13 cellular contexts compared by ENCODE assay signal in genomic region chr20:62823688-62824475, GRCh38. TPM values are rescaled to one million over a fixed set of nuclear protein-coding genes. Genes with fewer than 3 reads are reported as not detected.
DNase-seq lines count a peak whose midpoint lies in the region; ATAC-seq and TF ChIP-seq lines count a peak whose summit lies in the region.
"Had no signal": no experiment of that assay in that cellular context is flagged by ENCODE, and none has a peak within 500 bp of the region (broad histone marks: within the 10 kb centered on the region; RNA-seq: fewer than 3 reads in every experiment).

No MANE protein-coding gene starts in this region.

- intact Hi-C loops in colonic mucosa (cut with DNase I) = no loop called here

- peak overlapping the region; percentile 64 to 73 for H3K9ac ChIP-seq in colonic mucosa (ENCODE audit: low read depth in 2 of 2, low read length in 2 of 2)

- no peaks in the 10 kb centered on the region for H3K9me3 Mint-ChIP-seq in activated naive CD8-positive, alpha-beta T cell treated with anti-CD3 and anti-CD28 coated beads, Interleukin-2, amount 10 ng/mL, durations not matched to agents 7 days and 5 days
- no peaks in the 10 kb centered on the region for H3K9me3 Mint-ChIP-seq in activated naive CD8-positive, alpha-beta T cell treated with anti-CD3 and anti-CD28 coated beads for 36 hours
- H3K9me3 Mint-ChIP-seq: activated T-helper 2 cell treated with anti-CD3 and anti-CD28 coated beads, Interferon-gamma antibody, Interleukin-2, Interleukin-4, amounts not matched to agents 10 μg/mL and 5 μg/mL and 100 μg/mL, durations not matched to agents 14 hours and 24 hours and 36 hours; CD8-positive, alpha-beta memory T cell; central memory CD8-positive, alpha-beta T cell; effector memory CD8-positive, alpha-beta T cell had no signal

- H3K4me3 ChIP-seq in colonic mucosa (no peak overlapping the region), tibial nerve (no peak overlapping the region)

- peak; percentile 31 for DNase-seq in activated naive CD8-positive, alpha-beta T cell treated with anti-CD3 and anti-CD28 coated beads, Interleukin-2, amount 10 ng/mL, durations not matched to agents 7 days and 5 days
- no peak for DNase-seq in activated naive CD8-positive, alpha-beta T cell treated with anti-CD3 and anti-CD28 coated beads for 36 hours
- peak; percentile 60 for DNase-seq in NCI-H345 (lab: John Stamatoyannopoulos, UW)
- no peak for DNase-seq in colonic mucosa
- no peak for DNase-seq in tibial nerve (ENCODE audit: low spot score in 2 of 2)
- DNase-seq in HuH-7.5 (ENCODE audit: low spot score) = no peak
- DNase-seq in NCI-H510A treated with DMSO at 0.1 percent for 48 hours (lab: John Stamatoyannopoulos, UW) = no peak
- DNase-seq in T-helper 17 cell = no peak
- DNase-seq: CD8-positive, alpha-beta memory T cell; effector memory CD8-positive, alpha-beta T cell; stimulated activated naive CD8-positive, alpha-beta T cell treated with anti-CD3 and anti-CD28 coated beads, Interleukin-15, Interleukin-2, amounts not matched to agents 100 U/mL and 50 U/mL, for 24 hours had no signal

- TF ChIP-seq POLR2A in tibial nerve (IDR thresholded peaks at IDR 0.05) = no peak

- POLR2A ChIA-PET in activated naive CD8-positive, alpha-beta T cell treated with anti-CD3 and anti-CD28 coated beads, Interleukin-2, amount 10 ng/mL, durations not matched to agents 7 days and 5 days (lab: Charles Lee) = interaction anchor here (1.4 kb wide), 1 partner anchor 30 kb away, joined by 3 read pairs; no protein-coding TSS in a partner anchor

- peaks cover 11% of the 10 kb centered on the region for H3K4me1 ChIP-seq in colonic mucosa
- peaks cover 0 to 43% (median 29%) of the 10 kb centered on the region in 4 donors for H3K4me1 ChIP-seq in tibial nerve

- H3K27me3 ChIP-seq in colonic mucosa = peaks cover 10% of the 10 kb centered on the region
- H3K27me3 ChIP-seq in tibial nerve = no peaks in the 10 kb centered on the region

- no peaks in the 10 kb centered on the region for H3K4me1 Mint-ChIP-seq in activated naive CD8-positive, alpha-beta T cell treated with anti-CD3 and anti-CD28 coated beads, Interleukin-2, amount 10 ng/mL, durations not matched to agents 7 days and 5 days
- no peaks in the 10 kb centered on the region for H3K4me1 Mint-ChIP-seq in activated naive CD8-positive, alpha-beta T cell treated with anti-CD3 and anti-CD28 coated beads for 36 hours
- H3K4me1 Mint-ChIP-seq in T-helper 17 cell = peaks cover 4% of the 10 kb centered on the region
- H3K4me1 Mint-ChIP-seq: central memory CD8-positive, alpha-beta T cell had no signal

- H3K36me3 Mint-ChIP-seq in activated naive CD8-positive, alpha-beta T cell treated with anti-CD3 and anti-CD28 coated beads, Interleukin-2, amount 10 ng/mL, durations not matched to agents 7 days and 5 days = no peaks in the 10 kb centered on the region
- H3K36me3 Mint-ChIP-seq in activated naive CD8-positive, alpha-beta T cell treated with anti-CD3 and anti-CD28 coated beads for 36 hours = no peaks in the 10 kb centered on the region
- H3K36me3 Mint-ChIP-seq in T-helper 17 cell (ENCODE audit: low read depth) = no peaks in the 10 kb centered on the region
- H3K36me3 Mint-ChIP-seq: CD8-positive, alpha-beta memory T cell had no signal

- no peaks in the 10 kb centered on the region for H3K36me3 ChIP-seq in colonic mucosa
- H3K36me3 ChIP-seq in tibial nerve = peaks cover 0 to 50% (median 0%) of the 10 kb centered on the region in 3 donors

- no peak overlapping the region for H3K27ac Mint-ChIP-seq in activated naive CD8-positive, alpha-beta T cell treated with anti-CD3 and anti-CD28 coated beads, Interleukin-2, amount 10 ng/mL, durations not matched to agents 7 days and 5 days
- no peak overlapping the region for H3K27ac Mint-ChIP-seq in activated naive CD8-positive, alpha-beta T cell treated with anti-CD3 and anti-CD28 coated beads for 36 hours
- H3K27ac Mint-ChIP-seq in T-helper 17 cell = no peak overlapping the region
- H3K27ac Mint-ChIP-seq: activated T-helper 2 cell treated with anti-CD3 and anti-CD28 coated beads, Interferon-gamma antibody, Interleukin-2, Interleukin-4, amounts not matched to agents 10 μg/mL and 5 μg/mL and 100 μg/mL, durations not matched to agents 14 hours and 24 hours and 36 hours; effector memory CD8-positive, alpha-beta T cell had no signal

- no peak for TF ChIP-seq EP300 in tibial nerve (IDR thresholded peaks at IDR 0.05)

- WGBS in tibial nerve, 2 donors = 64 to 68% methylated on average over 6 to 24 of the region's 38 CpGs

- TF ChIP-seq CTCF in colonic mucosa (IDR thresholded peaks at IDR 0.05) = no peak
- no peak for TF ChIP-seq CTCF in tibial nerve (IDR thresholded peaks at IDR 0.05)

- H3K27ac ChIP-seq in colonic mucosa (no peak overlapping the region), tibial nerve (peak overlapping the region; percentile 64 to 87 (median 70))

- ATAC-seq in activated naive CD8-positive, alpha-beta T cell treated with anti-CD3 and anti-CD28 coated beads, Interleukin-2, amount 10 ng/mL, durations not matched to agents 7 days and 5 days (ENCODE audit: low read depth) = no peak
- no peak for ATAC-seq in T-helper 17 cell
- ATAC-seq: stimulated activated naive CD8-positive, alpha-beta T cell treated with anti-CD3 and anti-CD28 coated beads, Interleukin-15, Interleukin-2, amounts not matched to agents 100 U/mL and 50 U/mL, for 24 hours had no signal

- H3K27me3 Mint-ChIP-seq in activated naive CD8-positive, alpha-beta T cell treated with anti-CD3 and anti-CD28 coated beads, Interleukin-2, amount 10 ng/mL, durations not matched to agents 7 days and 5 days = no peaks in the 10 kb centered on the region
- no peaks in the 10 kb centered on the region for H3K27me3 Mint-ChIP-seq in activated naive CD8-positive, alpha-beta T cell treated with anti-CD3 and anti-CD28 coated beads for 36 hours
- H3K27me3 Mint-ChIP-seq in T-helper 17 cell = no peaks in the 10 kb centered on the region

- no peak overlapping the region for H3K4me3 Mint-ChIP-seq in activated naive CD8-positive, alpha-beta T cell treated with anti-CD3 and anti-CD28 coated beads, Interleukin-2, amount 10 ng/mL, durations not matched to agents 7 days and 5 days
- H3K4me3 Mint-ChIP-seq in activated naive CD8-positive, alpha-beta T cell treated with anti-CD3 and anti-CD28 coated beads for 36 hours = no peak overlapping the region
- H3K4me3 Mint-ChIP-seq in T-helper 17 cell = no peak overlapping the region
- H3K4me3 Mint-ChIP-seq: central memory CD8-positive, alpha-beta T cell had no signal

- H3K9me3 ChIP-seq in colonic mucosa = no peaks in the 10 kb centered on the region
- H3K9me3 ChIP-seq in tibial nerve = no peaks in the 10 kb centered on the region
- H3K9me3 ChIP-seq in T-helper 17 cell (ENCODE audit: control insufficient read depth, low read length, poor library complexity, severe bottlenecking) = no peaks in the 10 kb centered on the region

RNA-seq across cellular contexts. Expression of gene COL9A3, which starts 7.0 kb away (rescaled TPM):
- total RNA-seq in activated naive CD8-positive, alpha-beta T cell treated with anti-CD3 and anti-CD28 coated beads, Interleukin-2, amount 10 ng/mL, durations not matched to agents 7 days and 5 days = under 1 TPM; 0.42 to 0.82 TPM
- 1 to 10 TPM in 1 of 2 experiments, under 1 TPM in 1; 0.35 to 1.0 TPM for total RNA-seq in activated naive CD8-positive, alpha-beta T cell treated with anti-CD3 and anti-CD28 coated beads for 36 hours
- total RNA-seq in colonic mucosa (1 to 10 TPM; 2.7 to 3.6 TPM), tibial nerve (10 to 100 TPM; 51.3 to 81.2 (median 63.5) TPM), T-helper 17 cell (not detected)
- total RNA-seq: CD8-positive, alpha-beta memory T cell had no signal

RNA-seq across cellular contexts. Expression of gene OGFR, which starts 19.2 kb away (rescaled TPM):
- total RNA-seq in activated naive CD8-positive, alpha-beta T cell treated with anti-CD3 and anti-CD28 coated beads, Interleukin-2, amount 10 ng/mL, durations not matched to agents 7 days and 5 days = 10 to 100 TPM; 80.8 to 81.1 TPM
- total RNA-seq in activated naive CD8-positive, alpha-beta T cell treated with anti-CD3 and anti-CD28 coated beads for 36 hours = 10 to 100 TPM; 66.1 to 69.9 TPM
- total RNA-seq in colonic mucosa (10 to 100 TPM; 36.3 to 36.8 TPM), tibial nerve (100 to 1,000 TPM in 1 of 4 donors, 10 to 100 TPM in 3; 67.1 to 108 (median 80.8) TPM), T-helper 17 cell (10 to 100 TPM; 39.4 to 41.3 TPM)

RNA-seq across cellular contexts. Expression of gene MRGBP, which starts 27.6 kb away (rescaled TPM):
- total RNA-seq in activated naive CD8-positive, alpha-beta T cell treated with anti-CD3 and anti-CD28 coated beads, Interleukin-2, amount 10 ng/mL, durations not matched to agents 7 days and 5 days = 10 to 100 TPM; 17.9 to 18.9 TPM
- 10 to 100 TPM; 19.3 to 19.8 TPM for total RNA-seq in activated naive CD8-positive, alpha-beta T cell treated with anti-CD3 and anti-CD28 coated beads for 36 hours
- total RNA-seq in colonic mucosa (10 to 100 TPM; 11.0 to 12.0 TPM), tibial nerve (10 to 100 TPM; 12.0 to 15.3 (median 13.6) TPM), T-helper 17 cell (1 to 10 TPM; 6.5 to 6.8 TPM)

RNA-seq across cellular contexts. Expression of gene TCFL5, which starts 37.7 kb away (rescaled TPM):
- 10 to 100 TPM in 1 of 2 experiments, 1 to 10 TPM in 1; 9.3 to 10.1 TPM for total RNA-seq in activated naive CD8-positive, alpha-beta T cell treated with anti-CD3 and anti-CD28 coated beads, Interleukin-2, amount 10 ng/mL, durations not matched to agents 7 days and 5 days
- 1 to 10 TPM; 5.4 to 5.8 TPM for total RNA-seq in activated naive CD8-positive, alpha-beta T cell treated with anti-CD3 and anti-CD28 coated beads for 36 hours
- total RNA-seq in colonic mucosa (1 to 10 TPM; 6.2 to 7.3 TPM), tibial nerve (10 to 100 TPM in 3 of 4 donors, 1 to 10 TPM in 1; 9.8 to 25.1 (median 16.2) TPM), T-helper 17 cell (1 to 10 TPM; 4.4 to 5.0 TPM)

Comparison
In these comparisons a context has a peak if more than half of its experiments do, and no peak if none do; other contexts are left out.
1. DNase-seq: peak in activated naive CD8-positive, alpha-beta T cell treated with anti-CD3 and anti-CD28 coated beads, Interleukin-2, amount 10 ng/mL, durations not matched to agents 7 days and 5 days (single experiment) and NCI-H345 (single experiment); none in activated naive CD8-positive, alpha-beta T cell treated with anti-CD3 and anti-CD28 coated beads for 36 hours (single experiment), colonic mucosa (single experiment), tibial nerve (0 of 2), HuH-7.5 (single experiment), NCI-H510A treated with DMSO at 0.1 percent for 48 hours (single experiment) and T-helper 17 cell (0 of 3).
2. RNA of gene COL9A3, which starts 7.0 kb away (total RNA-seq): 51.3 to 81.2 TPM in tibial nerve; 2.7 to 3.6 TPM in colonic mucosa, 0.35 to 1.0 TPM in activated naive CD8-positive, alpha-beta T cell treated with anti-CD3 and anti-CD28 coated beads for 36 hours, 0.42 to 0.82 TPM in activated naive CD8-positive, alpha-beta T cell treated with anti-CD3 and anti-CD28 coated beads, Interleukin-2, amount 10 ng/mL, durations not matched to agents 7 days and 5 days and not detected in T-helper 17 cell; every median in the first group is over 10 times any median in the second.